1 cellular context compared by ENCODE assay signal in the genomic region with DNA sequence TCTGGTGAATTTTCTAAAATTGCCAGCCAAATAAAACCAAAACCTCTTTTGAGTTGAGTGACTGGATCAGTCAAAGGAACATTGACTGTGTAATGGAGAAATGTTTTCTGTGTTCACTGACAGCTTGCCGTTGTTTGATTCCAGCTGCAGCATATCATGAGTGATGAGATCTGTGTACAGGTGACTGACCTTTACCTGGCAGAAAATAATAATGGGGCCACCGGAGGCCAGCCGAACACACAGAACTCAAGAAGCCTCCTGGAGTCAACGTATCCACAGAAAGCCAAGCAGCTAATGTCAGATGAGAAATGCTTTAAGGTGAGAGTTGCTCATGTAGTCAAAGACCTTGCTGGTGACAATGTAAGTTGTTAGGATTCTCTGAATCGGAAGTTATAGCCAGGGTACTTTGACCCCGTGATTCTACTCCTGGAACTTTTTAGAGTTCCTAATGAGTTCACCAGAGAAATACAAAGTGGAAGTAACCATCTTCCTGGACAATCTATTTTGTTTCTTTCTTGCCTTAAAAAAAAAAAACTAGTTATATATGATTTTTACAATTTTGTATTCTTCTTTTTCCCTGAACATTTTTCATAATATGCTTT.
TF ChIP-seq lines count a peak whose summit lies in the region.
"Not testable (repeated sequence)": the region's sequence is repeated elsewhere in the genome, so short reads cannot be mapped to it uniquely, and the experiment has no call there.

No MANE protein-coding gene starts in this region.

TF ChIP-seq in HepG2, 621 proteins besides CTCF, POLR2A, EP300 and RAD21:
- peak; percentile 22; the same call in 1 of the 2 replicates for TF ChIP-seq GATAD2A (CRISPR knock-in tag; IDR thresholded peaks at IDR 0.05)
- TF ChIP-seq, protein P1, sequence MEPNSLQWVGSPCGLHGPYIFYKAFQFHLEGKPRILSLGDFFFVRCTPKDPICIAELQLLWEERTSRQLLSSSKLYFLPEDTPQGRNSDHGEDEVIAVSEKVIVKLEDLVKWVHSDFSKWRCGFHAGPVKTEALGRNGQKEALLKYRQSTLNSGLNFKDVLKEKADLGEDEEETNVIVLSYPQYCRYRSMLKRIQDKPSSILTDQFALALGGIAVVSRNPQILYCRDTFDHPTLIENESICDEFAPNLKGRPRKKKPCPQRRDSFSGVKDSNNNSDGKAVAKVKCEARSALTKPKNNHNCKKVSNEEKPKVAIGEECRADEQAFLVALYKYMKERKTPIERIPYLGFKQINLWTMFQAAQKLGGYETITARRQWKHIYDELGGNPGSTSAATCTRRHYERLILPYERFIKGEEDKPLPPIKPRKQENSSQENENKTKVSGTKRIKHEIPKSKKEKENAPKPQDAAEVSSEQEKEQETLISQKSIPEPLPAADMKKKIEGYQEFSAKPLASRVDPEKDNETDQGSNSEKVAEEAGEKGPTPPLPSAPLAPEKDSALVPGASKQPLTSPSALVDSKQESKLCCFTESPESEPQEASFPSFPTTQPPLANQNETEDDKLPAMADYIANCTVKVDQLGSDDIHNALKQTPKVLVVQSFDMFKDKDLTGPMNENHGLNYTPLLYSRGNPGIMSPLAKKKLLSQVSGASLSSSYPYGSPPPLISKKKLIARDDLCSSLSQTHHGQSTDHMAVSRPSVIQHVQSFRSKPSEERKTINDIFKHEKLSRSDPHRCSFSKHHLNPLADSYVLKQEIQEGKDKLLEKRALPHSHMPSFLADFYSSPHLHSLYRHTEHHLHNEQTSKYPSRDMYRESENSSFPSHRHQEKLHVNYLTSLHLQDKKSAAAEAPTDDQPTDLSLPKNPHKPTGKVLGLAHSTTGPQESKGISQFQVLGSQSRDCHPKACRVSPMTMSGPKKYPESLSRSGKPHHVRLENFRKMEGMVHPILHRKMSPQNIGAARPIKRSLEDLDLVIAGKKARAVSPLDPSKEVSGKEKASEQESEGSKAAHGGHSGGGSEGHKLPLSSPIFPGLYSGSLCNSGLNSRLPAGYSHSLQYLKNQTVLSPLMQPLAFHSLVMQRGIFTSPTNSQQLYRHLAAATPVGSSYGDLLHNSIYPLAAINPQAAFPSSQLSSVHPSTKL (CRISPR knock-in tag; IDR thresholded peaks at IDR 0.05): peak; percentile 19; the same call in 1 of the 2 replicates
- TF ChIP-seq NR2F6 (IDR thresholded peaks at IDR 0.05): not testable (repeated sequence)
- 0 out of 2 replicates have a peak, but pooled peaks have one; percentile 18 for TF ChIP-seq NR2F6 (CRISPR knock-in tag; IDR thresholded peaks at IDR 0.05)
- peak; percentile 32 for TF ChIP-seq SAP130 (CRISPR knock-in tag; IDR thresholded peaks at IDR 0.05; ENCODE audit: low read depth)
